Comparison of ENCODE assay signal across 7 cellular contexts in genomic region chr19:55407625-55408319, GRCh38. TPM values are rescaled to one million over a fixed set of nuclear protein-coding genes. Genes with fewer than 3 reads are reported as not detected.
A peak's percentile ranks its signal among the peaks of the same experiment; 100 is the strongest.
DNase-seq lines count a peak whose midpoint lies in the region; ATAC-seq and TF ChIP-seq lines count a peak whose summit lies in the region.

TSS of gene UBE2S (minus strand) at chr19:55407788. CDS start at chr19:55407589, 199 bp downstream.

- no peaks in the 10 kb centered on the region for H3K9me3 ChIP-seq in hepatocyte (ENCODE audit: low read depth)

- no peaks in the 10 kb centered on the region for H3K36me3 ChIP-seq in hepatocyte (replicated peaks; ENCODE audit: insufficient read depth, low read depth)

- peak within 1 kb of the TSS; percentile 87 for H3K4me2 ChIP-seq in hepatocyte

- peak within 1 kb of the TSS; percentile 76 for H3K4me3 ChIP-seq in hepatocyte

- ATAC-seq in GM18508 (IDR thresholded peaks at IDR 0.05; ENCODE audit: insufficient read depth, unreplicated experiment) (peak; percentile 77), HG03025 (IDR thresholded peaks at IDR 0.05; ENCODE audit: low FRiP score, unreplicated experiment) (peak; percentile 79)

- peak; percentile 99 for DNase-seq in NCI-H2081 (lab: John Stamatoyannopoulos, UW)
- peak; percentile 97 for DNase-seq in T1000 (lab: John Stamatoyannopoulos, UW)
- DNase-seq in astrocyte of the hippocampus (ENCODE audit: low read depth, low spot score), result peak; percentile 100
- DNase-seq in hepatocyte (ENCODE audit: low spot score), result peak; percentile 99
- DNase-seq in retina, result peak; percentile 98

- TF ChIP-seq CTCF in hepatocyte (IDR thresholded peaks at IDR 0.05; ENCODE audit: poor library complexity), result no peak

- peaks cover 10% of the 10 kb centered on the region for H3K4me1 ChIP-seq in hepatocyte (ENCODE audit: insufficient read depth)

- H3K27ac ChIP-seq in hepatocyte, result peak within 1 kb of the TSS; percentile 95

- H3K79me2 ChIP-seq in hepatocyte, result peaks cover 37% of the 10 kb centered on the region

- H3K9me2 ChIP-seq in hepatocyte (replicated peaks; ENCODE audit: insufficient read depth), result no peaks in the 10 kb centered on the region

- no peaks in the 10 kb centered on the region for H3K27me3 ChIP-seq in hepatocyte

- H2AFZ ChIP-seq in hepatocyte, result peak within 1 kb of the TSS; percentile 78

- under 1% methylated on average over 34 of the region's 87 CpGs for WGBS in hepatocyte (ENCODE audit: low lambda C conversion rate, missing lambda C conversion rate)

- peaks cover 5% of the 10 kb centered on the region for H4K20me1 ChIP-seq in hepatocyte (ENCODE audit: insufficient read depth, poor library complexity, severe bottlenecking)

RNA-seq across cellular contexts. Expression of gene UBE2S, which starts in this region (rescaled TPM):
- 18.5 and 20.4 TPM in 2 replicates for total RNA-seq in hepatocyte
- polyA plus RNA-seq in hepatocyte, result 105 and 116 TPM in 2 replicates

Comparison
In these comparisons a context has a peak if more than half of its experiments do, and no peak if none do; other contexts are left out.
1. Peak in every context shown above with its lines: DNase-seq, ATAC-seq, H3K4me3 ChIP-seq and H3K27ac ChIP-seq.